26 cellular contexts compared by ENCODE assay signal in genomic region chrX:64334467-64334866, GRCh38.
A peak's percentile ranks its signal among the peaks of the same experiment; 100 is the strongest.
DNase-seq lines count a peak whose midpoint lies in the region; ATAC-seq, FAIRE-seq and TF ChIP-seq lines count a peak whose summit lies in the region.
"Had no signal": no experiment of that assay in that cellular context is flagged by ENCODE, and none has a peak within 500 bp of the region (broad histone marks: within the 10 kb centered on the region; RNA-seq: fewer than 3 reads in every experiment).

No MANE protein-coding gene starts in this region.

- ATAC-seq in mucosa of descending colon = peak; percentile 95
- no peak for ATAC-seq in pancreas
- ATAC-seq in HG03095 (IDR thresholded peaks at IDR 0.05; ENCODE audit: unreplicated experiment) = no peak
- no peak for ATAC-seq in GM21723 (IDR thresholded peaks at IDR 0.05; ENCODE audit: unreplicated experiment)
- ATAC-seq in left cardiac atrium = no peak
- ATAC-seq: A549 had no signal

- DNase-seq in colonic mucosa = peak; percentile 53
- DNase-seq in mucosa of descending colon = peak in 2 of 3 donors; percentile 28 to 61
- no peak for DNase-seq in pancreas
- no peak for DNase-seq in left cardiac atrium
- DNase-seq in NCI-H774 (lab: John Stamatoyannopoulos, UW) = no peak
- DNase-seq: 8988T; ACHN; AML-193; BE2C; CD4-positive, alpha-beta T cell; CD8-positive, alpha-beta memory T cell; DMS 273 treated with DMSO at 0.1 percent for 48 hours; DMS79; EL; GF-D8; GOT3; HFFc6 had no signal

- TF ChIP-seq CTCF in colonic mucosa (IDR thresholded peaks at IDR 0.05) (no peak), mucosa of descending colon (IDR thresholded peaks at IDR 0.05) (no peak), pancreas (IDR thresholded peaks at IDR 0.05) (no peak)

- peak; percentile 5 for FAIRE-seq in pancreas (lab: Jason Lieb, UNC)
- FAIRE-seq: A549, D721Med, GM12891, GM18507, H54 had no signal

- H3K27me3 ChIP-seq in colonic mucosa (no peaks in the 10 kb centered on the region), pancreas (no peaks in the 10 kb centered on the region)
- H3K27me3 ChIP-seq: BE2C had no signal

- intact Hi-C loops in colonic mucosa (cut with DNase I) = no loop called here
- intact Hi-C loops in mucosa of descending colon (cut with DNase I, micrococcal nuclease) = no loop called here
- intact Hi-C loops in pancreas (cut with DNase I) = no loop called here
- intact Hi-C loops in left cardiac atrium (cut with DNase I) = no loop called here

- H3K27ac ChIP-seq in colonic mucosa (peak overlapping the region; percentile 5), pancreas (no peak overlapping the region)
- H3K27ac ChIP-seq: A549; BLaER1 treated with 17β-estradiol and CSF1 and Interleukin-3, amounts not matched to agents 10 nM and 100 nM had no signal

- no peak overlapping the region for H3K4me3 ChIP-seq in colonic mucosa
- no peak overlapping the region for H3K4me3 ChIP-seq in mucosa of descending colon
- no peak overlapping the region for H3K4me3 ChIP-seq in pancreas
- H3K4me3 ChIP-seq: A549; BLaER1 treated with 17β-estradiol and CSF1 and Interleukin-3, amounts not matched to agents 10 nM and 100 nM; HAP-1 had no signal

- H3K36me3 ChIP-seq in colonic mucosa (no peaks in the 10 kb centered on the region), mucosa of descending colon (ENCODE audit: low read depth) (no peaks in the 10 kb centered on the region), pancreas (no peaks in the 10 kb centered on the region)
- H3K36me3 ChIP-seq: BE2C, HAP-1 had no signal

- no peak overlapping the region for H3K9ac ChIP-seq in colonic mucosa (ENCODE audit: low read depth in 2 of 2, low read length in 2 of 2)
- H3K9ac ChIP-seq: BLaER1 treated with 17β-estradiol and CSF1 and Interleukin-3, amounts not matched to agents 10 nM and 100 nM had no signal

- H3K4me1 ChIP-seq in colonic mucosa = no peaks in the 10 kb centered on the region
- no peaks in the 10 kb centered on the region for H3K4me1 ChIP-seq in mucosa of descending colon (ENCODE audit: low read depth)
- no peaks in the 10 kb centered on the region for H3K4me1 ChIP-seq in pancreas
- H3K4me1 ChIP-seq: A549; BE2C; BLaER1 treated with 17β-estradiol and CSF1 and Interleukin-3, amounts not matched to agents 10 nM and 100 nM; HAP-1 had no signal

- 51 to 81% methylated on average over 3 of the region's 3 CpGs for WGBS in pancreas, 2 donors

- H3K9me3 ChIP-seq in colonic mucosa (no peaks in the 10 kb centered on the region), mucosa of descending colon (no peaks in the 10 kb centered on the region), pancreas (no peaks in the 10 kb centered on the region)
- H3K9me3 ChIP-seq: A549; BE2C; BLaER1 treated with 17β-estradiol and CSF1 and Interleukin-3, amounts not matched to agents 10 nM and 100 nM; HAP-1 had no signal

Comparison
In these comparisons a context has a peak if more than half of its experiments do, and no peak if none do; other contexts are left out.
1. DNase-seq: peak in colonic mucosa (single experiment) and mucosa of descending colon (2 of 3); none in pancreas (0 of 6), left cardiac atrium (single experiment) and NCI-H774 (single experiment).